8 cellular contexts compared by ENCODE assay signal in genomic region chr9:121268598-121269029, GRCh38. TPM values are rescaled to one million over a fixed set of nuclear protein-coding genes. Genes with fewer than 3 reads are reported as not detected.
DNase-seq lines count a peak whose midpoint lies in the region; ATAC-seq and TF ChIP-seq lines count a peak whose summit lies in the region.

No MANE protein-coding gene starts in this region.

- ATAC-seq in HG02623 (IDR thresholded peaks at IDR 0.05; ENCODE audit: unreplicated experiment), result peak; percentile 38

- H3K4me3 ChIP-seq in GM08714 (ENCODE audit: low read length) (peak overlapping the region; percentile 69; the same call in 1 of the 2 replicates), fibroblast of the aortic adventitia (ENCODE audit: low read depth, low read length) (peak overlapping the region; percentile 90), parathyroid adenoma (ENCODE audit: low read depth, low read length) (peak overlapping the region; percentile 70)

- no peak overlapping the region for H3K27ac ChIP-seq in parathyroid adenoma

- no peak overlapping the region for H3K9ac ChIP-seq in parathyroid adenoma

- no peaks in the 10 kb centered on the region for H3K4me1 ChIP-seq in parathyroid adenoma

- H2AFZ ChIP-seq in parathyroid adenoma, result peak overlapping the region; percentile 72

- H3K4me2 ChIP-seq in parathyroid adenoma (ENCODE audit: low read length), result peak overlapping the region; percentile 91

- H3K36me3 ChIP-seq in parathyroid adenoma (ENCODE audit: control insufficient read depth, insufficient read depth, low read length), result no peaks in the 10 kb centered on the region

- DNase-seq in SKM-1 treated with dmso at 0.1 percent for 144 hours (lab: John Stamatoyannopoulos, UW; ENCODE audit: unreplicated experiment), result peak; percentile 39
- DNase-seq in fibroblast of the aortic adventitia (ENCODE audit: low read depth), result no peak
- DNase-seq in putamen (ENCODE audit: low spot score), result no peak
- no peak for DNase-seq in stimulated activated CD4-positive, alpha-beta T cell treated with anti-CD3 and anti-CD28 coated beads, Interleukin-1b, Interleukin-23, amount 100 ng/mL, for 48 hours
- no peak for DNase-seq in NCI-H2171 (lab: John Stamatoyannopoulos, UW)

- H3K79me2 ChIP-seq in parathyroid adenoma, result no peaks in the 10 kb centered on the region

- no peak for TF ChIP-seq CTCF in fibroblast of the aortic adventitia (IDR thresholded peaks at IDR 0.05; ENCODE audit: insufficient read depth, low read length)
- no peak for TF ChIP-seq CTCF in parathyroid adenoma (IDR thresholded peaks at IDR 0.05)

- H3K27me3 ChIP-seq in parathyroid adenoma (ENCODE audit: control insufficient read depth, insufficient read depth, low read length), result no peaks in the 10 kb centered on the region

- no peaks in the 10 kb centered on the region for H3K9me3 ChIP-seq in parathyroid adenoma (ENCODE audit: control insufficient read depth, low read length)

RNA-seq across cellular contexts. Expression of gene GSN, which starts 0.7 kb away (rescaled TPM):
- 253 and 293 TPM in 2 replicates for total RNA-seq in fibroblast of the aortic adventitia (ENCODE audit: low replicate concordance)
